9 cellular contexts compared by ENCODE assay signal in genomic region chr1:21149430-21149861, GRCh38. TPM values are rescaled to one million over a fixed set of nuclear protein-coding genes. Genes with fewer than 3 reads are reported as not detected.
A peak's percentile ranks its signal among the peaks of the same experiment; 100 is the strongest.
DNase-seq lines count a peak whose midpoint lies in the region; ATAC-seq and TF ChIP-seq lines count a peak whose summit lies in the region.
"Had no signal": no experiment of that assay in that cellular context is flagged by ENCODE, and none has a peak within 500 bp of the region (broad histone marks: within the 10 kb centered on the region; RNA-seq: fewer than 3 reads in every experiment).

No MANE protein-coding gene starts in this region.

- no peaks in the 10 kb centered on the region for H3K27me3 Mint-ChIP-seq in type B pancreatic cell

- DNase-seq in NCI-H2081 (lab: John Stamatoyannopoulos, UW), result peak; percentile 20 to 56
- DNase-seq in NCI-H2081 treated with DMSO at 0.1 percent for 48 hours (lab: John Stamatoyannopoulos, UW), result no peak
- DNase-seq in cardiac fibroblast (ENCODE audit: low read depth in 2 of 2), result peak; percentile 72 to 82
- peak in 1 of 2 donors; percentile 42 for DNase-seq in left colon
- no peak for DNase-seq in type B pancreatic cell (ENCODE audit: extremely low spot score, unreplicated experiment)
- no peak for DNase-seq in iPS-NIHi11 (ENCODE audit: low spot score)
- no peak for DNase-seq in stimulated activated CD4-positive, alpha-beta T cell treated with anti-CD3 and anti-CD28 coated beads, Interleukin-15, amount 100 ng/mL, for 24 hours
- DNase-seq in GF-D8 (lab: John Stamatoyannopoulos, UW), result no peak
- DNase-seq: KG1 had no signal

- no peak overlapping the region for H3K4me3 ChIP-seq in cardiac fibroblast (replicated peaks in 1 of 2; ENCODE audit: low read depth in 2 of 2, low read length in 2 of 2)

- TF ChIP-seq CTCF in cardiac fibroblast (IDR thresholded peaks at IDR 0.05; ENCODE audit: low read depth, low read length) (no peak), type B pancreatic cell (conservative IDR thresholded peaks at IDR 0.05) (no peak)

- peaks cover 12% of the 10 kb centered on the region for H3K36me3 Mint-ChIP-seq in type B pancreatic cell

- no peak overlapping the region for H3K4me3 Mint-ChIP-seq in type B pancreatic cell

- peaks cover 17% of the 10 kb centered on the region for H3K4me1 Mint-ChIP-seq in type B pancreatic cell (ENCODE audit: unreplicated experiment)

- no peaks in the 10 kb centered on the region for H3K9me3 Mint-ChIP-seq in type B pancreatic cell

- intact Hi-C loops in left colon (cut with DNase I, micrococcal nuclease), result no loop called here

- H3K27ac Mint-ChIP-seq in type B pancreatic cell, result peak overlapping the region; percentile 92

- peak; percentile 97 for ATAC-seq in left colon

RNA-seq across cellular contexts. Expression of gene EIF4G3, which starts 27.3 kb away (rescaled TPM):
- 10 to 100 TPM; 75.1 to 80.0 TPM for total RNA-seq in left colon
- 54.9 and 71.5 TPM in 2 replicates for total RNA-seq in type B pancreatic cell (ENCODE audit: low replicate concordance)

Comparison
In these comparisons a context has a peak if more than half of its experiments do, and no peak if none do; other contexts are left out.
1. DNase-seq: peak in NCI-H2081 (2 of 2) and cardiac fibroblast (2 of 2); none in NCI-H2081 treated with DMSO at 0.1 percent for 48 hours (single experiment), type B pancreatic cell (single experiment), iPS-NIHi11 (single experiment), stimulated activated CD4-positive, alpha-beta T cell treated with anti-CD3 and anti-CD28 coated beads, Interleukin-15, amount 100 ng/mL, for 24 hours (single experiment) and GF-D8 (single experiment).